ENCODE assay signal across 32 cellular contexts in genomic region chr4:21921526-21922180, GRCh38. TPM values are rescaled to one million over a fixed set of nuclear protein-coding genes. Genes with fewer than 3 reads are reported as not detected.
"Had no signal": no experiment of that assay in that cellular context is flagged by ENCODE, and none has a peak within 500 bp of the region (broad histone marks: within the 10 kb centered on the region; RNA-seq: fewer than 3 reads in every experiment).

No MANE protein-coding gene starts in this region.

- H3K4me1 Mint-ChIP-seq: activated CD4-positive, alpha-beta T cell treated with anti-CD3 and anti-CD28 coated beads for 36 hours; activated CD4-positive, alpha-beta T cell treated with anti-CD3 and anti-CD28 coated beads, Interleukin-2, amount 10 ng/mL, durations not matched to agents 7 days and 5 days had no signal

- H3K9me3 Mint-ChIP-seq: activated CD4-positive, alpha-beta T cell treated with anti-CD3 and anti-CD28 coated beads, Interleukin-2, amount 10 ng/mL, durations not matched to agents 7 days and 5 days; activated T-helper 1 cell treated with anti-CD3 and anti-CD28 coated beads, Interleukin-12 subunit alpha, Interleukin-12 subunit beta, Interleukin-2, Interleukin-4 antibody, amounts not matched to agents 30 ng/mL and 10 ng/mL and 1 ng/mL, durations not matched to agents 14 hours and 24 hours and 36 hours; T-helper 1 cell treated with Interleukin-12 subunit alpha and Interleukin-12 subunit beta and Interleukin-4 antibody, amounts not matched to agents 30 μg/mL and 1 μg/mL, for 36 hours; T-helper 2 cell treated with Interferon-gamma antibody and Interleukin-4, amounts not matched to agents 5 μg/mL and 100 μg/mL, for 36 hours had no signal

- H3K36me3 Mint-ChIP-seq: activated CD4-positive, alpha-beta memory T cell treated with anti-CD3 and anti-CD28 coated beads for 36 hours; activated naive CD4-positive, alpha-beta T cell treated with anti-CD3 and anti-CD28 coated beads, Interleukin-2, amount 50 U/mL, for 72 hours had no signal

- H3K27ac Mint-ChIP-seq: activated CD4-positive, alpha-beta memory T cell treated with anti-CD3 and anti-CD28 coated beads for 36 hours; activated CD4-positive, alpha-beta T cell treated with anti-CD3 and anti-CD28 coated beads for 36 hours; activated CD4-positive, alpha-beta T cell treated with anti-CD3 and anti-CD28 coated beads, Interleukin-2, amount 10 ng/mL, durations not matched to agents 7 days and 5 days; activated naive CD4-positive, alpha-beta T cell treated with anti-CD3 and anti-CD28 coated beads for 36 hours; activated naive CD4-positive, alpha-beta T cell treated with anti-CD3 and anti-CD28 coated beads, Interleukin-2, amount 50 U/mL, for 72 hours; activated T-helper 1 cell treated with anti-CD3 and anti-CD28 coated beads, Interleukin-12 subunit alpha, Interleukin-12 subunit beta, Interleukin-2, Interleukin-4 antibody, amounts not matched to agents 30 ng/mL and 10 ng/mL and 1 ng/mL, durations not matched to agents 14 hours and 24 hours and 36 hours; T-helper 1 cell treated with Interleukin-12 subunit alpha and Interleukin-12 subunit beta and Interleukin-4 antibody, amounts not matched to agents 30 μg/mL and 1 μg/mL, for 36 hours; T-helper 2 cell treated with Interferon-gamma antibody and Interleukin-4, amounts not matched to agents 5 μg/mL and 100 μg/mL, for 36 hours had no signal

- H3K9me2 ChIP-seq: SK-N-SH had no signal

- H3K4me2 ChIP-seq: SK-N-SH had no signal

- H3K9me3 ChIP-seq: adrenal gland, body of pancreas, breast epithelium, SJSA1, SK-N-SH had no signal

- DNase-seq: activated CD4-positive, alpha-beta memory T cell treated with anti-CD3 and anti-CD28 coated beads for 36 hours; activated CD4-positive, alpha-beta T cell treated with anti-CD3 and anti-CD28 coated beads for 36 hours; activated CD4-positive, alpha-beta T cell treated with anti-CD3 and anti-CD28 coated beads, Interleukin-2, amount 10 ng/mL, durations not matched to agents 7 days and 5 days; activated CD8-positive, alpha-beta memory T cell treated with anti-CD3 and anti-CD28 coated beads, Interleukin-2, amount 50 U/mL, for 4 hours; activated gamma-delta T cell treated with Interleukin-2 at 50 U/mL for 16 hours; activated naive CD4-positive, alpha-beta T cell treated with anti-CD3 and anti-CD28 coated beads for 36 hours; activated T-cell treated with anti-CD3 and anti-CD28 coated beads for 4 hours; activated T-cell treated with anti-CD3 and anti-CD28 coated beads, Interleukin-2, amount 50 U/mL, for 4 hours; adrenal gland; body of pancreas; Karpas-422; KBM-7; NCI-H1048; NCI-H1436 treated with DMSO at 0.1 percent for 48 hours; NCI-H187 treated with DMSO at 0.1 percent for 48 hours; NCI-H2081; NCI-H2171 treated with DMSO at 0.1 percent for 48 hours; NCI-H345; NCI-H524 treated with DMSO at 0.1 percent for 48 hours; SHP77 treated with DMSO at 0.1 percent for 48 hours; SK-N-SH had no signal

- H3K4me1 ChIP-seq: adrenal gland, body of pancreas, breast epithelium, SJSA1 had no signal

- H3K27me3 Mint-ChIP-seq: activated CD4-positive, alpha-beta memory T cell treated with anti-CD3 and anti-CD28 coated beads for 36 hours; activated CD4-positive, alpha-beta T cell treated with anti-CD3 and anti-CD28 coated beads for 36 hours; activated CD4-positive, alpha-beta T cell treated with anti-CD3 and anti-CD28 coated beads, Interleukin-2, amount 10 ng/mL, durations not matched to agents 7 days and 5 days had no signal

- H3K4me3 ChIP-seq: adrenal gland, body of pancreas, breast epithelium, SJSA1 had no signal

- H3K36me3 ChIP-seq: adrenal gland, breast epithelium, SJSA1 had no signal

- H3K27me3 ChIP-seq: adrenal gland, body of pancreas, breast epithelium, SJSA1 had no signal

- H3K27ac ChIP-seq: adrenal gland, body of pancreas, breast epithelium, SJSA1 had no signal

- ATAC-seq: activated CD4-positive, alpha-beta T cell treated with anti-CD3 and anti-CD28 coated beads for 36 hours; activated CD4-positive, CD25-positive, alpha-beta regulatory T cell treated with anti-CD3 and anti-CD28 coated beads, Interleukin-2, amount 50 U/mL, for 24 hours; activated naive CD4-positive, alpha-beta T cell treated with anti-CD3 and anti-CD28 coated beads, Interleukin-2, amount 50 U/mL, for 72 hours; activated T-cell treated with anti-CD3 and anti-CD28 coated beads, Interleukin-2, amount 50 U/mL, for 4 hours; body of pancreas; Panc1 had no signal

- H3K4me3 Mint-ChIP-seq: activated CD4-positive, alpha-beta memory T cell treated with anti-CD3 and anti-CD28 coated beads for 36 hours; activated CD4-positive, alpha-beta T cell treated with anti-CD3 and anti-CD28 coated beads for 36 hours; activated CD4-positive, alpha-beta T cell treated with anti-CD3 and anti-CD28 coated beads, Interleukin-2, amount 10 ng/mL, durations not matched to agents 7 days and 5 days; activated naive CD4-positive, alpha-beta T cell treated with anti-CD3 and anti-CD28 coated beads for 36 hours; activated T-cell treated with anti-CD3 and anti-CD28 coated beads, Interleukin-2, amount 50 U/mL, for 4 hours; activated T-helper 1 cell treated with anti-CD3 and anti-CD28 coated beads, Interleukin-12 subunit alpha, Interleukin-12 subunit beta, Interleukin-2, Interleukin-4 antibody, amounts not matched to agents 30 ng/mL and 10 ng/mL and 1 ng/mL, durations not matched to agents 14 hours and 24 hours and 36 hours; T-helper 1 cell treated with Interleukin-12 subunit alpha and Interleukin-12 subunit beta and Interleukin-4 antibody, amounts not matched to agents 30 μg/mL and 1 μg/mL, for 36 hours; T-helper 2 cell treated with Interferon-gamma antibody and Interleukin-4, amounts not matched to agents 5 μg/mL and 100 μg/mL, for 36 hours had no signal

RNA-seq across cellular contexts. Expression of gene KCNIP4, which starts 26.9 kb away (rescaled TPM):
- total RNA-seq: activated CD4-positive, alpha-beta memory T cell treated with anti-CD3 and anti-CD28 coated beads for 36 hours; activated CD4-positive, alpha-beta T cell treated with anti-CD3 and anti-CD28 coated beads for 36 hours; activated CD4-positive, alpha-beta T cell treated with anti-CD3 and anti-CD28 coated beads, Interleukin-2, amount 10 ng/mL, durations not matched to agents 7 days and 5 days; activated naive CD4-positive, alpha-beta T cell treated with anti-CD3 and anti-CD28 coated beads for 36 hours; activated naive CD4-positive, alpha-beta T cell treated with anti-CD3 and anti-CD28 coated beads, Interleukin-2, amount 50 U/mL, for 72 hours; activated T-cell treated with anti-CD3 and anti-CD28 coated beads, Interleukin-2, amount 50 U/mL, for 4 hours; activated T-helper 1 cell treated with anti-CD3 and anti-CD28 coated beads, Interleukin-12 subunit alpha, Interleukin-12 subunit beta, Interleukin-2, Interleukin-4 antibody, amounts not matched to agents 30 ng/mL and 10 ng/mL and 1 ng/mL, durations not matched to agents 14 hours and 24 hours and 36 hours; body of pancreas; cardiac septum; NCI-H460; RPMI7951; SJSA1 had no signal
